9 cellular contexts compared by ENCODE assay signal in the genomic region with DNA sequence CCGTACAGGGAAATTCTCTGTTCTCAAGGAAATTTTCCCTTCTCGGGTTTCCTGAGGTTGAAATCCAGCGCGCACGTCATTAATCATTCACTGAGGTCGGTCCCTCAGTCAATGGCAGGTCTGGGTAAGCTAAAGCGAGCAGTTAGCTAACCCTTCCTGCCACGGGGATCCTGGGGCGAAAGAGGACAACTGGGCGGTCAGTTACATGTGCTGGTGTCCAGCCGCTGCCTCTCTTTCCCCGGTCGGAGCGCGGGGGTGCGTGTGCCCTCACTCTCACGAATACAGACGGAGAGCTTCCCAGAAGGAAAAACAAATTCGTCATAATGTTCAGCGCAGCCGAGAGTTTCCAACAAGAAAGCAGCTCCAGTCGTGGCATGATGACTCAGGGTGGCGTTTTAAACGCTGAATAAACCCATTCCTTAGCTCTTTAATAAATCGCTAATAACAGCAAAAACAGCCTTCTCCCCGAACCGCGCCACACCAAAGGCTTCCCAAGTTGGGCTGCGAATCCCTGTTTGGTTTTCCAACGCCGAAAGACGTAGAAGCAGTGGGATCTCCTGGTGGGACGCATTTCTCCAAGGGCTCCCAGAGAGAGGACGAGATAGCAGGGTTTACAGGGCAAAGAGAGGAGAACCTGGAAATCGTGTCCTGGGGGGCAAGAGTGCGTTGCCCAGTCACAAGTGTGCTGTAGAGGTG. TPM values are rescaled to one million over a fixed set of nuclear protein-coding genes. Genes with fewer than 3 reads are reported as not detected.
A peak's percentile ranks its signal among the peaks of the same experiment; 100 is the strongest.
DNase-seq lines count a peak whose midpoint lies in the region; ATAC-seq lines count a peak whose summit lies in the region.
"Had no signal": no experiment of that assay in that cellular context is flagged by ENCODE, and none has a peak within 500 bp of the region (broad histone marks: within the 10 kb centered on the region; RNA-seq: fewer than 3 reads in every experiment).

No MANE protein-coding gene starts in this region.

- ATAC-seq in GM21619 (IDR thresholded peaks at IDR 0.05; ENCODE audit: unreplicated experiment) (no peak), HG02852 (IDR thresholded peaks at IDR 0.05; ENCODE audit: unreplicated experiment) (no peak)

- no peaks in the 10 kb centered on the region for H3K36me3 Mint-ChIP-seq in T-helper 2 cell treated with Interferon-gamma antibody and Interleukin-4, amounts not matched to agents 5 μg/mL and 100 μg/mL, for 36 hours (ENCODE audit: low read depth)

- no peak overlapping the region for H3K4me3 ChIP-seq in mesendoderm (ENCODE audit: low read length)

- WGBS in mesendoderm (ENCODE audit: extremely low coverage, insufficient coverage, low lambda C conversion rate): no CpG with 5 or more reads among the region's 36 CpGs

- no peak overlapping the region for H2AK5ac ChIP-seq in mesendoderm (ENCODE audit: low read length)

- peak overlapping the region; percentile 54 for H3K56ac ChIP-seq in mesendoderm (ENCODE audit: low read length)

- no peak overlapping the region for H2BK120ac ChIP-seq in mesendoderm (ENCODE audit: low read depth, low read length)

- H3K79me2 ChIP-seq in mesendoderm (ENCODE audit: control insufficient read depth, insufficient read depth, low read length): no peaks in the 10 kb centered on the region

- no peak overlapping the region for H4K5ac ChIP-seq in mesendoderm (ENCODE audit: low read length)

- H3K4me1 Mint-ChIP-seq in T-helper 2 cell treated with Interferon-gamma antibody and Interleukin-4, amounts not matched to agents 5 μg/mL and 100 μg/mL, for 36 hours (ENCODE audit: low read depth): peaks cover 10% of the 10 kb centered on the region

- H3K4me3 Mint-ChIP-seq in T-helper 2 cell treated with Interferon-gamma antibody and Interleukin-4, amounts not matched to agents 5 μg/mL and 100 μg/mL, for 36 hours: no peak overlapping the region

- peaks cover 81% of the 10 kb centered on the region for H3K27me3 Mint-ChIP-seq in T-helper 2 cell treated with Interferon-gamma antibody and Interleukin-4, amounts not matched to agents 5 μg/mL and 100 μg/mL, for 36 hours (ENCODE audit: low read depth)

- peak overlapping the region; percentile 20 for H3K9ac ChIP-seq in mesendoderm (ENCODE audit: low read length)

- no peaks in the 10 kb centered on the region for H3K36me3 ChIP-seq in mesendoderm (ENCODE audit: control insufficient read depth, insufficient read depth, low read length)
- H3K36me3 ChIP-seq: neutrophil had no signal

- DNase-seq in Caki2 (ENCODE audit: low read depth) (peak; percentile 37), LHCN-M2 (ENCODE audit: low read depth) (peak; percentile 78), cerebellar cortex (ENCODE audit: low spot score) (peak; percentile 62), mesendoderm (peak; percentile 30)
- DNase-seq in T-helper 2 cell treated with Interferon-gamma antibody and Interleukin-4, amounts not matched to agents 5 μg/mL and 100 μg/mL, for 36 hours (ENCODE audit: low spot score): no peak
- no peak for DNase-seq in stimulated activated naive CD4-positive, alpha-beta T cell treated with Interleukin-2 at 50 U/mL for 16 hours (lab: John Stamatoyannopoulos, UW)

- H3K79me1 ChIP-seq in mesendoderm (ENCODE audit: low read length): no peaks in the 10 kb centered on the region

- no peaks in the 10 kb centered on the region for H3K9me3 Mint-ChIP-seq in T-helper 2 cell treated with Interferon-gamma antibody and Interleukin-4, amounts not matched to agents 5 μg/mL and 100 μg/mL, for 36 hours

- H3K4ac ChIP-seq in mesendoderm (ENCODE audit: low read depth, low read length): no peak overlapping the region

- peaks cover 60% of the 10 kb centered on the region for H3K27me3 ChIP-seq in mesendoderm (ENCODE audit: insufficient read depth, low read length, poor library complexity)

- no peak overlapping the region for H3K27ac Mint-ChIP-seq in T-helper 2 cell treated with Interferon-gamma antibody and Interleukin-4, amounts not matched to agents 5 μg/mL and 100 μg/mL, for 36 hours

- peak overlapping the region; percentile 48 for H3K23ac ChIP-seq in mesendoderm (ENCODE audit: low read length)

- no peak overlapping the region for H2BK5ac ChIP-seq in mesendoderm (ENCODE audit: low read length)

- H3K18ac ChIP-seq in mesendoderm (ENCODE audit: low read length): no peak overlapping the region

- H4K8ac ChIP-seq in mesendoderm (ENCODE audit: low read depth, low read length): no peak overlapping the region

- no peak overlapping the region for H2BK15ac ChIP-seq in mesendoderm (replicated peaks; ENCODE audit: low read depth)

- peak overlapping the region; percentile 68 for H3K4me2 ChIP-seq in mesendoderm (ENCODE audit: low read length)

- H3K4me1 ChIP-seq in mesendoderm (ENCODE audit: control insufficient read depth, low read depth, low read length): peaks cover 7% of the 10 kb centered on the region

- in situ Hi-C loops in Caki2 (cut with HindIII; ENCODE audit: low pct_unique_long_range_greater_than_20kb, low sequenced_read_pairs): no loop called here

- no peak overlapping the region for H3K27ac ChIP-seq in mesendoderm (ENCODE audit: low read depth, low read length)
- H3K27ac ChIP-seq: neutrophil had no signal

RNA-seq across cellular contexts. Expression of gene FGF5, which starts 0.7 kb away (rescaled TPM):
- not detected in 2 replicates for total RNA-seq in Caki2 (2014; rRNA removed; shearing (Covaris generic); ENCODE audit: low replicate concordance)
- 7.9 and 9.0 TPM in 2 replicates for total RNA-seq in LHCN-M2 (2014; rRNA removed)
- polyA plus RNA-seq in LHCN-M2 (2012): 16.4 TPM
- polyA plus RNA-seq in mesendoderm (2013, experiment 1 of 2): not detected
- not detected for polyA plus RNA-seq in mesendoderm (2013, experiment 2 of 2)

Comparison
In these comparisons a context has a peak if more than half of its experiments do, and no peak if none do; other contexts are left out.
1. DNase-seq: peak in Caki2 (single experiment), LHCN-M2 (single experiment), cerebellar cortex (single experiment) and mesendoderm (single experiment); none in T-helper 2 cell treated with Interferon-gamma antibody and Interleukin-4, amounts not matched to agents 5 μg/mL and 100 μg/mL, for 36 hours (single experiment) and stimulated activated naive CD4-positive, alpha-beta T cell treated with Interleukin-2 at 50 U/mL for 16 hours (single experiment).